18 cellular contexts compared by ENCODE assay signal in the genomic region with DNA sequence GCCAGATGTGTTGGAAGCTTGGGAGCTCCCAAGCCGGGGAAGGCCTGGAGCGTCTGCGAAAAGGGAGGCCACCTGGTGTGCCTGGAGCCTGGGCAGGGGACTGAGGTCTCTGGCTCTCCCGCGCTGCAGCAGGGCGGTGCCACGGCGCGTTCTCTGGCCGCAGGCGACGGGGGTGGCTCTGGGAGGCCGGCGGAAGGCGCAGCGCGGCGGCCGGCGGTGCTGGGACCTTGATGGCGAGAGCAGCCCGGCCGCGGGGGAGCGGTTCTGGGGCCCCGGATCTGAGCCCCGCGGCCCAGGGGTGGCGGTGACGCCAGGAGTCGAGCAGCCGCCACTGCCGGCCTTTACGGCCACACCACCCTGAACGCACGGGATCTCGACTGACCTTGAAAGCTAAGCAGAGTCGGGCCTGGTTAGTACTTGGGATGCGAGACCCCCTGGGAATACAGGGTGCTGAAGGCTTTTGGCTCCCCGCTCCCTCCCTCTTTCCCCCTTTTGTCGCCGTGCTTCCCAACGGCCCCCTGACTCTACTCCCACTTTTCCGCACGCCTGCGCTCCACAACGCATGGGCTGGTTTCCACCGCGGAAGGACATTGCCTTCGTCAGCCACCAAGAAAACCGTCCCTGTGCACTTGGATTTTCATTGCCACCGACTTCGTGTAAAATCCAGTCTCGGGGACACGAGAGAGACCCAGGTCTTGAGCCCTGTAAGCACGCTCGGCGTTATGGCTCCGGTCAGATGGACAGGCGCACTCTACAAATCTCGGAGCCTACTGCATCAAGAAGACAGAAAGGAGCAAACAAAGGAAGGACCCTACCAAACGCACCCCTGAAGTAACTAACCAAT. TPM values are rescaled to one million over a fixed set of nuclear protein-coding genes. Genes with fewer than 3 reads are reported as not detected.
DNase-seq lines count a peak whose midpoint lies in the region; ATAC-seq and TF ChIP-seq lines count a peak whose summit lies in the region.
"Had no signal": no experiment of that assay in that cellular context is flagged by ENCODE, and none has a peak within 500 bp of the region (broad histone marks: within the 10 kb centered on the region; RNA-seq: fewer than 3 reads in every experiment).

No MANE protein-coding gene starts in this region.

- no peak for ATAC-seq in thoracic aorta (ENCODE audit: insufficient number of reproducible peaks, low FRiP score, low read depth)
- no peak for ATAC-seq in GM18517 (IDR thresholded peaks at IDR 0.05; ENCODE audit: unreplicated experiment)
- ATAC-seq: Panc1 had no signal

- H3K4me1 Mint-ChIP-seq in T-helper 1 cell treated with Interleukin-12 subunit alpha and Interleukin-12 subunit beta and Interleukin-4 antibody, amounts not matched to agents 30 μg/mL and 1 μg/mL, for 36 hours (ENCODE audit: low read depth): peaks cover 13% of the 10 kb centered on the region

- TF ChIP-seq CTCF in left ventricle myocardium inferior (IDR thresholded peaks at IDR 0.05; ENCODE audit: borderline replicate concordance) (no peak), right atrium auricular region (IDR thresholded peaks at IDR 0.05) (no peak), thoracic aorta (IDR thresholded peaks at IDR 0.05) (no peak)

- H3K4me3 ChIP-seq in left ventricle myocardium inferior: peak overlapping the region; percentile 41
- H3K4me3 ChIP-seq in right atrium auricular region: peak overlapping the region in 1 of 2 donors; percentile 9
- H3K4me3 ChIP-seq in iPS-20b (ENCODE audit: low read length): peak overlapping the region; percentile 40; the same call in 1 of the 2 replicates
- peak overlapping the region; percentile 14 for H3K4me3 ChIP-seq in thoracic aorta
- H3K4me3 ChIP-seq: esophagus squamous epithelium had no signal

- H3K27ac Mint-ChIP-seq in T-helper 1 cell treated with Interleukin-12 subunit alpha and Interleukin-12 subunit beta and Interleukin-4 antibody, amounts not matched to agents 30 μg/mL and 1 μg/mL, for 36 hours: peak overlapping the region; percentile 57
- H3K27ac Mint-ChIP-seq: activated naive CD4-positive, alpha-beta T cell treated with anti-CD3 and anti-CD28 coated beads, Interleukin-2, amount 50 U/mL, for 24 hours had no signal

- peaks cover 92% of the 10 kb centered on the region for H3K27me3 ChIP-seq in left ventricle myocardium inferior (ENCODE audit: low read depth)
- H3K27me3 ChIP-seq in right atrium auricular region: peaks cover 10 to 24% of the 10 kb centered on the region in 2 donors
- peaks cover 93% of the 10 kb centered on the region for H3K27me3 ChIP-seq in iPS-20b (ENCODE audit: insufficient read depth, low read length)
- H3K27me3 ChIP-seq in thoracic aorta (replicated peaks; ENCODE audit: insufficient read depth): no peaks in the 10 kb centered on the region

- H3K27ac ChIP-seq in left ventricle myocardium inferior (replicated peaks) (no peak overlapping the region), right atrium auricular region (no peak overlapping the region), iPS-20b (ENCODE audit: low read length) (no peak overlapping the region), thoracic aorta (no peak overlapping the region)
- H3K27ac ChIP-seq: esophagus squamous epithelium had no signal

- H3K36me3 ChIP-seq in left ventricle myocardium inferior (no peaks in the 10 kb centered on the region), right atrium auricular region (no peaks in the 10 kb centered on the region), iPS-20b (ENCODE audit: insufficient read depth, low read depth, low read length) (no peaks in the 10 kb centered on the region), thoracic aorta (no peaks in the 10 kb centered on the region)
- H3K36me3 ChIP-seq: esophagus squamous epithelium had no signal

- intact Hi-C loops in left ventricle myocardium inferior (cut with micrococcal nuclease): no loop called here

- H3K36me3 Mint-ChIP-seq in T-helper 1 cell treated with Interleukin-12 subunit alpha and Interleukin-12 subunit beta and Interleukin-4 antibody, amounts not matched to agents 30 μg/mL and 1 μg/mL, for 36 hours (ENCODE audit: low read depth): peaks cover 9% of the 10 kb centered on the region

- no peak overlapping the region for H3K4me3 Mint-ChIP-seq in T-helper 1 cell treated with Interleukin-12 subunit alpha and Interleukin-12 subunit beta and Interleukin-4 antibody, amounts not matched to agents 30 μg/mL and 1 μg/mL, for 36 hours
- H3K4me3 Mint-ChIP-seq: activated naive CD4-positive, alpha-beta T cell treated with anti-CD3 and anti-CD28 coated beads, Interleukin-2, amount 50 U/mL, for 24 hours had no signal

- peaks cover 45% of the 10 kb centered on the region for H3K4me1 ChIP-seq in left ventricle myocardium inferior
- H3K4me1 ChIP-seq in right atrium auricular region: peaks cover 0 to 33% of the 10 kb centered on the region in 2 donors
- no peaks in the 10 kb centered on the region for H3K4me1 ChIP-seq in iPS-20b (ENCODE audit: insufficient read depth, low read length)
- H3K4me1 ChIP-seq in thoracic aorta (ENCODE audit: control insufficient read depth in 1 of 2, low read depth in 2 of 2): peaks cover 7 to 49% of the 10 kb centered on the region in 2 donors

- peaks cover 18% of the 10 kb centered on the region for H3K9me3 Mint-ChIP-seq in T-helper 1 cell treated with Interleukin-12 subunit alpha and Interleukin-12 subunit beta and Interleukin-4 antibody, amounts not matched to agents 30 μg/mL and 1 μg/mL, for 36 hours

- peaks cover 77% of the 10 kb centered on the region for H3K27me3 Mint-ChIP-seq in T-helper 1 cell treated with Interleukin-12 subunit alpha and Interleukin-12 subunit beta and Interleukin-4 antibody, amounts not matched to agents 30 μg/mL and 1 μg/mL, for 36 hours (ENCODE audit: low read depth)

- DNase-seq in left ventricle myocardium inferior: no peak
- no peak for DNase-seq in right atrium auricular region (ENCODE audit: low spot score)
- DNase-seq in thoracic aorta (ENCODE audit: low spot score): no peak
- no peak for DNase-seq in anterior cingulate cortex (lab: John Stamatoyannopoulos, UW)
- DNase-seq in stimulated activated CD4-positive, alpha-beta T cell treated with anti-CD3 and anti-CD28 coated beads, Interleukin-4, amount 100 ng/mL, for 1 hour: no peak
- DNase-seq: activated CD4-positive, alpha-beta T cell treated with anti-CD3 and anti-CD28 coated beads, Interleukin-2, amount 50 U/mL, for 4 hours; DMS79 treated with DMSO at 0.1 percent for 48 hours; esophagus squamous epithelium; hypothalamus; KBM-7; NCI-H1436 had no signal

- H3K9me3 ChIP-seq in left ventricle myocardium inferior (replicated peaks) (peaks cover 8% of the 10 kb centered on the region), right atrium auricular region (peaks cover 0 to 6% of the 10 kb centered on the region in 2 donors), iPS-20b (ENCODE audit: insufficient read depth, low read depth, low read length) (peaks cover 43% of the 10 kb centered on the region), thoracic aorta (no peaks in the 10 kb centered on the region)
- H3K9me3 ChIP-seq: esophagus squamous epithelium had no signal

- no peak overlapping the region for H3K9ac ChIP-seq in iPS-20b (ENCODE audit: low read depth, low read length)

RNA-seq across cellular contexts. Expression of a gene that starts 9.5 kb away (rescaled TPM):
- total RNA-seq in left ventricle myocardium inferior: not detected
- not detected for total RNA-seq in right atrium auricular region
- not detected for total RNA-seq in thoracic aorta
- total RNA-seq: esophagus squamous epithelium, NCI-H460, urinary bladder had no signal

RNA-seq across cellular contexts. Expression of a gene that starts 46.7 kb away (rescaled TPM):
- total RNA-seq in left ventricle myocardium inferior: not detected
- not detected for total RNA-seq in right atrium auricular region
- not detected for total RNA-seq in thoracic aorta
- total RNA-seq: esophagus squamous epithelium, urinary bladder had no signal
